39 cellular contexts compared by ENCODE assay signal in the genomic region with DNA sequence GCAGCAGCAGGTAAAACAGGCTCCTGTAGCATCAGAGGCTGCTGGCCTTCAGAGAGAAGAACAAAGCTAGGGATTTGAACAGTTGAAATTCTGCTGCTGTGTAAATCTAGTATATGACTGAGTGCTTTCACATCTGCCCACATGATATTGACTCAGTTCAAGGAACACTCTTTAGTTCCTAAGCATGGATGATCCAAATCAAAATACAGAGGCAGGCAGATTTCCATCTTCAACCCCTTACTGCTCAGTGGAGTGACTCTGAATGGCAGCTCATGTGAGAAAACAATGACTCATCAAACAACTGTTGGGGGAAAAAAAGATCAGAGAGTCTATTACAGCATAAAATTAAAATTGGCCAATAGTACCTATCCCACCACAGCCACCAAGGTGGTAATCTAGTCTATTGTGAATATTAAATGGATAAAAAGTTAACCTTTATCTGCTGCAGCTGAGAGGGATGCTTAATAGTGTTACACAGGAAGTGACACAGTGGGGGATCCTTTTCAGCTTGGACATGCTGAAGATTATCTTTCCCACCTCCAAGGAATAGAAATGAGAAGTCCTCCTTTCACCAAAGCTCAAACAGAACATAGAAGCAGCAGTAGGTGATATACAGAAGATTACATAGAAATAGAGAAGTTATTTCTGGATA.
A peak's percentile ranks its signal among the peaks of the same experiment; 100 is the strongest.
DNase-seq lines count a peak whose midpoint lies in the region; ATAC-seq, FAIRE-seq and TF ChIP-seq lines count a peak whose summit lies in the region.
"Had no signal": no experiment of that assay in that cellular context is flagged by ENCODE, and none has a peak within 500 bp of the region (broad histone marks: within the 10 kb centered on the region; RNA-seq: fewer than 3 reads in every experiment).

No MANE protein-coding gene starts in this region.

- DNase-seq in GM23338 (ENCODE audit: low spot score), result peak; percentile 3
- peak; percentile 73 for DNase-seq in LHCN-M2 (ENCODE audit: low read depth)
- DNase-seq in epithelial cell of proximal tubule (ENCODE audit: low read depth), result peak; percentile 23
- peak; percentile 21 for DNase-seq in putamen (ENCODE audit: low spot score)
- DNase-seq in WTC11 (ENCODE audit: low spot score), result no peak
- no peak for DNase-seq in GM12891 (ENCODE audit: insufficient read length, low spot score)
- DNase-seq in DMS114 treated with DMSO at 0.1 percent for 48 hours (lab: John Stamatoyannopoulos, UW; ENCODE audit: unreplicated experiment), result no peak
- DNase-seq: activated CD4-positive, alpha-beta T cell treated with anti-CD3 and anti-CD28 coated beads for 48 hours; activated CD8-positive, alpha-beta memory T cell treated with anti-CD3 and anti-CD28 coated beads for 24 hours; activated naive CD4-positive, alpha-beta T cell treated with anti-CD3 and anti-CD28 coated beads, Interleukin-2, amount 50 U/mL, for 16 hours; activated T-cell treated with anti-CD3 and anti-CD28 coated beads for 4 hours; amniotic stem cell; brain microvascular endothelial cell; COR-L47; DMS79 treated with DMSO at 0.1 percent for 48 hours; dorsolateral prefrontal cortex; foreskin melanocyte; GF-D8; GM23248; kidney glomerular epithelial cell; MG63; NCI-H1105; NCI-H187 treated with DMSO at 0.1 percent for 48 hours; NCI-H226; NCI-H82; ovary; right cardiac atrium; stimulated activated CD4-positive, alpha-beta T cell treated with anti-CD3 and anti-CD28 coated beads, Interleukin-12 subunit alpha, Interleukin-12 subunit beta, amount 100 ng/mL, for 4 hours; stimulated activated CD4-positive, alpha-beta T cell treated with anti-CD3 and anti-CD28 coated beads, Interleukin-4, amount 100 ng/mL, for 1 hour; T1000 had no signal

- FAIRE-seq in GM12891 (lab: Jason Lieb, UNC), result no peak
- FAIRE-seq: endometrium had no signal

- H3K27ac Mint-ChIP-seq in GM23338, result peak overlapping the region; percentile 5; the same call in 1 of the 2 replicates
- H3K27ac Mint-ChIP-seq in WTC11, result no peak overlapping the region
- H3K27ac Mint-ChIP-seq: activated T-helper 2 cell treated with anti-CD3 and anti-CD28 coated beads, Interferon-gamma antibody, Interleukin-2, Interleukin-4, amounts not matched to agents 10 μg/mL and 5 μg/mL and 100 μg/mL, durations not matched to agents 14 hours and 24 hours and 36 hours; nephron had no signal

- no peaks in the 10 kb centered on the region for H3K9me3 Mint-ChIP-seq in GM23338
- H3K9me3 Mint-ChIP-seq in WTC11, result peaks cover 20% of the 10 kb centered on the region
- H3K9me3 Mint-ChIP-seq: nephron had no signal

- no peaks in the 10 kb centered on the region for H4K20me1 ChIP-seq in GM23338 (replicated peaks; ENCODE audit: insufficient read depth)

- H3F3A ChIP-seq in GM23338 (replicated peaks; ENCODE audit: low read depth), result no peaks in the 10 kb centered on the region

- CTCF ChIA-PET in WTC11 (lab: Charles Lee), result no interaction called here

- H2AFZ ChIP-seq in GM23338, result peak overlapping the region; percentile 80; the same call in 1 of the 2 replicates
- H2AFZ ChIP-seq: GM23248 had no signal

- no peaks in the 10 kb centered on the region for H3K79me2 ChIP-seq in GM23338 (replicated peaks; ENCODE audit: insufficient read depth)

- peaks cover 2% of the 10 kb centered on the region; the same call in 1 of the 3 replicates for H3K4me1 Mint-ChIP-seq in GM23338
- peaks cover 4% of the 10 kb centered on the region for H3K4me1 Mint-ChIP-seq in WTC11
- H3K4me1 Mint-ChIP-seq: nephron had no signal

- H3K27me3 Mint-ChIP-seq in GM23338 (ENCODE audit: insufficient read depth, low read depth, poor library complexity), result no peaks in the 10 kb centered on the region
- H3K27me3 Mint-ChIP-seq in WTC11 (ENCODE audit: low read depth), result no peaks in the 10 kb centered on the region

- no peaks in the 10 kb centered on the region for H3K4me1 ChIP-seq in GM23338 (ENCODE audit: insufficient read depth)
- H3K4me1 ChIP-seq: SJSA1, tibial nerve had no signal

- H3K9me2 ChIP-seq in GM23338 (ENCODE audit: insufficient read depth), result 0 out of 2 replicates have a peak, but pooled peaks cover 5% of the 10 kb centered on the region

- ATAC-seq in GM23338, result no peak
- no peak for ATAC-seq in WTC11
- ATAC-seq: right cardiac atrium had no signal

- H3K36me3 Mint-ChIP-seq in GM23338 (ENCODE audit: low read depth) (no peaks in the 10 kb centered on the region), WTC11 (no peaks in the 10 kb centered on the region)

- H3K27ac ChIP-seq in GM23338 (ENCODE audit: low read depth), result no peak overlapping the region
- H3K27ac ChIP-seq: brain microvascular endothelial cell, C4-2B, GM23248, ovary, RWPE1, SJSA1, tibial nerve, VCaP had no signal

- H3K4me3 ChIP-seq in GM23338, result no peak overlapping the region
- H3K4me3 ChIP-seq in epithelial cell of proximal tubule (ENCODE audit: low read depth, low read length), result no peak overlapping the region
- H3K4me3 ChIP-seq: GM23248, lung, MG63, ovary, SJSA1, tibial nerve had no signal

- no peak overlapping the region for H3K4me3 Mint-ChIP-seq in GM23338
- H3K4me3 Mint-ChIP-seq in WTC11, result no peak overlapping the region
- H3K4me3 Mint-ChIP-seq: nephron had no signal

- no peak overlapping the region for H3K4me2 ChIP-seq in GM23338

- POLR2A ChIA-PET in WTC11 (lab: Charles Lee), result no interaction called here

- TF ChIP-seq CTCF in GM23338 (conservative IDR thresholded peaks at IDR 0.05; ENCODE audit: low read depth in 2 of 2) (no peak), epithelial cell of proximal tubule (conservative IDR thresholded peaks at IDR 0.05; ENCODE audit: low read depth, low read length) (no peak), WTC11 (IDR thresholded peaks at IDR 0.05) (no peak)

- no peak for TF ChIP-seq POLR2A in GM12891 (IDR thresholded peaks at IDR 0.05; ENCODE audit: low read depth, low read length)

- no peaks in the 10 kb centered on the region for H3K36me3 ChIP-seq in GM23338 (ENCODE audit: insufficient read depth)
- H3K36me3 ChIP-seq: brain microvascular endothelial cell, MG63, ovary, SJSA1, tibial nerve had no signal

- no peaks in the 10 kb centered on the region for H3K27me3 ChIP-seq in GM23338 (ENCODE audit: insufficient read depth)
- H3K27me3 ChIP-seq: brain microvascular endothelial cell, MG63, ovary, SJSA1, tibial nerve had no signal

TF ChIP-seq in GM23338, 12 proteins besides CTCF, POLR2A, EP300 and RAD21 (continues in another document):
- TF ChIP-seq CREB1 (CRISPR knock-in tag; IDR thresholded peaks at IDR 0.05; ENCODE audit: low read depth), result peak; percentile 47; the same call in 1 of the 2 replicates
- TF ChIP-seq, protein P1, sequence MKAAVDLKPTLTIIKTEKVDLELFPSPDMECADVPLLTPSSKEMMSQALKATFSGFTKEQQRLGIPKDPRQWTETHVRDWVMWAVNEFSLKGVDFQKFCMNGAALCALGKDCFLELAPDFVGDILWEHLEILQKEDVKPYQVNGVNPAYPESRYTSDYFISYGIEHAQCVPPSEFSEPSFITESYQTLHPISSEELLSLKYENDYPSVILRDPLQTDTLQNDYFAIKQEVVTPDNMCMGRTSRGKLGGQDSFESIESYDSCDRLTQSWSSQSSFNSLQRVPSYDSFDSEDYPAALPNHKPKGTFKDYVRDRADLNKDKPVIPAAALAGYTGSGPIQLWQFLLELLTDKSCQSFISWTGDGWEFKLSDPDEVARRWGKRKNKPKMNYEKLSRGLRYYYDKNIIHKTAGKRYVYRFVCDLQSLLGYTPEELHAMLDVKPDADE (IDR thresholded peaks at IDR 0.05), result no peak

TF ChIP-seq in WTC11, 78 proteins besides CTCF, POLR2A, EP300 and RAD21 (continues in another document):
- TF ChIP-seq, protein P2, sequence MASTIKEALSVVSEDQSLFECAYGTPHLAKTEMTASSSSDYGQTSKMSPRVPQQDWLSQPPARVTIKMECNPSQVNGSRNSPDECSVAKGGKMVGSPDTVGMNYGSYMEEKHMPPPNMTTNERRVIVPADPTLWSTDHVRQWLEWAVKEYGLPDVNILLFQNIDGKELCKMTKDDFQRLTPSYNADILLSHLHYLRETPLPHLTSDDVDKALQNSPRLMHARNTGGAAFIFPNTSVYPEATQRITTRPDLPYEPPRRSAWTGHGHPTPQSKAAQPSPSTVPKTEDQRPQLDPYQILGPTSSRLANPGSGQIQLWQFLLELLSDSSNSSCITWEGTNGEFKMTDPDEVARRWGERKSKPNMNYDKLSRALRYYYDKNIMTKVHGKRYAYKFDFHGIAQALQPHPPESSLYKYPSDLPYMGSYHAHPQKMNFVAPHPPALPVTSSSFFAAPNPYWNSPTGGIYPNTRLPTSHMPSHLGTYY (CRISPR knock-in tag; IDR thresholded peaks at IDR 0.05), result no peak

TF ChIP-seq in GM12891, 5 proteins besides CTCF, POLR2A, EP300 and RAD21:
- no peak for TF ChIP-seq PAX5 (IDR thresholded peaks at IDR 0.05; ENCODE audit: insufficient read depth, low read length, severe bottlenecking)
- TF ChIP-seq TAF1 (IDR thresholded peaks at IDR 0.05; ENCODE audit: low read depth, low read length), result no peak
- TF ChIP-seq POU2F2 (IDR thresholded peaks at IDR 0.05; ENCODE audit: low read depth, low read length), result no peak
- no peak for TF ChIP-seq SPI1 (IDR thresholded peaks at IDR 0.05; ENCODE audit: low read depth, low read length)
- TF ChIP-seq POLR2AphosphoS5 (IDR thresholded peaks at IDR 0.05; ENCODE audit: low read depth, low read length), result no peak

Comparison
In these comparisons a context has a peak if more than half of its experiments do, and no peak if none do; other contexts are left out.
1. DNase-seq: peak in GM23338 (single experiment), LHCN-M2 (single experiment), epithelial cell of proximal tubule (single experiment) and putamen (single experiment); none in WTC11 (single experiment), GM12891 (single experiment) and DMS114 treated with DMSO at 0.1 percent for 48 hours (single experiment).